In genomic region chr4:31518796-31519250, GRCh38 we compare ENCODE assay signal across 11 cellular contexts.
DNase-seq lines count a peak whose midpoint lies in the region; ATAC-seq and TF ChIP-seq lines count a peak whose summit lies in the region.
"Had no signal": no experiment of that assay in that cellular context is flagged by ENCODE, and none has a peak within 500 bp of the region (broad histone marks: within the 10 kb centered on the region; RNA-seq: fewer than 3 reads in every experiment).

No MANE protein-coding gene starts in this region.

- no peak overlapping the region for H3K4me3 Mint-ChIP-seq in stimulated activated naive CD8-positive, alpha-beta T cell treated with anti-CD3 and anti-CD28 coated beads, Interleukin-15, amount 100 ng/mL, for 72 hours

- TF ChIP-seq POLR2A in suprapubic skin (IDR thresholded peaks at IDR 0.05): no peak

- H3K4me1 ChIP-seq in suprapubic skin (no peaks in the 10 kb centered on the region), right atrium auricular region (no peaks in the 10 kb centered on the region)

- H3K9me3 ChIP-seq in suprapubic skin (no peaks in the 10 kb centered on the region), right atrium auricular region (peaks cover 0 to 8% of the 10 kb centered on the region in 2 donors)

- H3K27me3 ChIP-seq in suprapubic skin (no peaks in the 10 kb centered on the region), dorsolateral prefrontal cortex (no peaks in the 10 kb centered on the region), right atrium auricular region (no peaks in the 10 kb centered on the region)

- DNase-seq in ELR (ENCODE audit: low read depth) (peak; percentile 62), NCI-H226 (peak; percentile 68), epithelial cell of esophagus (ENCODE audit: low read depth) (peak; percentile 78), non-pigmented ciliary epithelial cell (ENCODE audit: low read depth) (peak; percentile 51), suprapubic skin (ENCODE audit: low spot score in 2 of 2) (no peak), dorsolateral prefrontal cortex (no peak), right atrium auricular region (ENCODE audit: low spot score) (no peak)
- DNase-seq in stimulated activated naive CD8-positive, alpha-beta T cell treated with anti-CD3 and anti-CD28 coated beads, Interleukin-15, amount 100 ng/mL, for 72 hours: no peak
- DNase-seq: activated T-cell treated with anti-CD3 and anti-CD28 coated beads, Interleukin-2, amount 50 U/mL, for 1 hour; aorta; NCI-H1436 treated with DMSO at 0.1 percent for 48 hours had no signal

- no peak overlapping the region for H3K27ac Mint-ChIP-seq in stimulated activated naive CD8-positive, alpha-beta T cell treated with anti-CD3 and anti-CD28 coated beads, Interleukin-15, amount 100 ng/mL, for 72 hours

- no peaks in the 10 kb centered on the region for H3K4me1 Mint-ChIP-seq in stimulated activated naive CD8-positive, alpha-beta T cell treated with anti-CD3 and anti-CD28 coated beads, Interleukin-15, amount 100 ng/mL, for 72 hours

- peaks cover 14 to 17% of the 10 kb centered on the region in 2 donors for H3K9me3 Mint-ChIP-seq in stimulated activated naive CD8-positive, alpha-beta T cell treated with anti-CD3 and anti-CD28 coated beads, Interleukin-15, amount 100 ng/mL, for 72 hours

- H3K27me3 Mint-ChIP-seq in stimulated activated naive CD8-positive, alpha-beta T cell treated with anti-CD3 and anti-CD28 coated beads, Interleukin-15, amount 100 ng/mL, for 72 hours: no peaks in the 10 kb centered on the region

- intact Hi-C loops in dorsolateral prefrontal cortex (cut with DNase I): no loop called here

- H3K27ac ChIP-seq in suprapubic skin: no peak overlapping the region
- H3K27ac ChIP-seq in dorsolateral prefrontal cortex: no peak overlapping the region
- H3K27ac ChIP-seq in right atrium auricular region: no peak overlapping the region

- TF ChIP-seq CTCF in epithelial cell of esophagus (IDR thresholded peaks at IDR 0.05; ENCODE audit: insufficient read depth, low read depth, low read length, missing control alignments) (no peak), suprapubic skin (IDR thresholded peaks at IDR 0.05) (no peak), dorsolateral prefrontal cortex (IDR thresholded peaks at IDR 0.05 in 54 of 56, conservative IDR thresholded peaks at IDR 0.05 in 2 of 56; ENCODE audit: low read depth in 1 of 56, partially characterized antibody in 56 of 56) (no peak), right atrium auricular region (IDR thresholded peaks at IDR 0.05) (no peak)

- 54% methylated on average over 3 of the region's 3 CpGs for WGBS in suprapubic skin

- no peak for ATAC-seq in stimulated activated naive CD8-positive, alpha-beta T cell treated with anti-CD3 and anti-CD28 coated beads, Interleukin-15, amount 100 ng/mL, for 72 hours

- TF ChIP-seq EP300 in suprapubic skin (IDR thresholded peaks at IDR 0.05): no peak

- H3K36me3 ChIP-seq in suprapubic skin (no peaks in the 10 kb centered on the region), right atrium auricular region (no peaks in the 10 kb centered on the region)

- no peak overlapping the region for H3K4me3 ChIP-seq in epithelial cell of esophagus (ENCODE audit: low read length)
- no peak overlapping the region for H3K4me3 ChIP-seq in suprapubic skin
- no peak overlapping the region for H3K4me3 ChIP-seq in dorsolateral prefrontal cortex
- H3K4me3 ChIP-seq in right atrium auricular region: no peak overlapping the region

Comparison
In these comparisons a context has a peak if more than half of its experiments do, and no peak if none do; other contexts are left out.
1. DNase-seq: peak in ELR (single experiment), NCI-H226 (single experiment), epithelial cell of esophagus (single experiment) and non-pigmented ciliary epithelial cell (single experiment); none in suprapubic skin (0 of 2), stimulated activated naive CD8-positive, alpha-beta T cell treated with anti-CD3 and anti-CD28 coated beads, Interleukin-15, amount 100 ng/mL, for 72 hours (0 of 2), dorsolateral prefrontal cortex (0 of 10) and right atrium auricular region (single experiment).